8 cellular contexts compared by ENCODE assay signal in the genomic region with DNA sequence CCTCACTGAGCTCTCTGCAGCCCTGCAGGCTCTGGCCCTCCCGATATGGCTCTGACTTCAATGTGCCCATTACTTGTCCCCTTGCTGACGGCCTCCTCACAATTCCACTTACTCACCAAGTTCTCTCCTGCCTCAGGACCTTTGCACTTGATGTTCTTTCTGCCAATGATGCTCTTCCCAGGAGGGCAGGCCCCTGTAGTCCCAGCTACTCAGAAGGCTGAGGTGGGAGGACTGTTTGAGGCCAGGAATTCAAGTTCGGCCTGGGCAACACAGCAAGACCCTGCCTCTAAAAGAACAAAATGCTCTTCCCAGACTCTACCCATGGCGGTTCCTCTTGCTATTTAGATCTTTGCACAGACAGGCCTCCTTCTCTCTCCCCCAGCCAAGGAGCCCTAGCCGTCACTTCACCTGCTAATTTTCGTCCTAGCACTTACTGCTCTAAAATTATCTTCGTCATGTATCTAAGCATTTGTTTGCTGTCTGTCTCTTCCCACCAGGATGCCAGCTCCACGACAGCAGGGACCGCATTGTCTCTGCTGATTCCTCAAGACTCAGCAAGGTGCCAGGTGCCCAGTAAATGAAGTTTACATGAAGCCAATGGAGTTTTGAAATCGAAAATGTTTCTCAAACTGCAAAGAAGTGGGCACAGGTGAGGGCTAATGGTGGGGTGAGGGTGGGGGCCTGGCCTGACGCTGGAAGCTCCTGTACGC. TPM values are rescaled to one million over a fixed set of nuclear protein-coding genes. Genes with fewer than 3 reads are reported as not detected.
DNase-seq lines count a peak whose midpoint lies in the region; ATAC-seq and TF ChIP-seq lines count a peak whose summit lies in the region.

No MANE protein-coding gene starts in this region.

- peak overlapping the region; percentile 58 for H3K4me3 ChIP-seq in GM12864 (ENCODE audit: low read depth, low read length)
- H3K4me3 ChIP-seq in esophagus (ENCODE audit: low read depth in 1 of 2, low read length in 2 of 2): peak overlapping the region in 1 of 2 donors; percentile 71
- H3K4me3 ChIP-seq in rectal smooth muscle tissue (ENCODE audit: low read length): peak overlapping the region; percentile 55

- WGBS in esophagus, 2 donors: 48 to 54% methylated on average over 11 to 12 of the region's 12 CpGs

- no peak overlapping the region for H3K9ac ChIP-seq in rectal smooth muscle tissue (ENCODE audit: low read length)

- H3K9me3 ChIP-seq in esophagus (ENCODE audit: control insufficient read depth in 2 of 2, insufficient read depth in 1 of 2, low read depth in 1 of 2, low read length in 1 of 2): no peaks in the 10 kb centered on the region

- CTCF ChIA-PET in RWPE1 (lab: Yijun Ruan, JAX): interaction anchor here (0.5 to 2.4 kb wide), 14 partner anchors 8 to 181 kb away, joined by 3 to 8 read pairs (median 3); no protein-coding TSS in a partner anchor

- H3K27me3 ChIP-seq in esophagus (ENCODE audit: control insufficient read depth in 1 of 2, insufficient read depth in 2 of 2, low read length in 2 of 2): no peaks in the 10 kb centered on the region
- no peaks in the 10 kb centered on the region for H3K27me3 ChIP-seq in rectal smooth muscle tissue (ENCODE audit: control insufficient read depth, insufficient read depth, low read length)

- DNase-seq in GM12864 (ENCODE audit: low read depth): no peak
- no peak for DNase-seq in RWPE1 (ENCODE audit: low spot score)
- DNase-seq in midbrain (lab: John Stamatoyannopoulos, UW): no peak
- no peak for DNase-seq in HCEC 1CT
- no peak for DNase-seq in ACHN

- TF ChIP-seq CTCF in GM12864 (IDR thresholded peaks at IDR 0.05; ENCODE audit: low read depth, low read length, missing control alignments) (no peak), RWPE1 (conservative IDR thresholded peaks at IDR 0.05; ENCODE audit: low read depth) (no peak)

- in situ Hi-C loops in ACHN (cut with HindIII; ENCODE audit: low pct_ligation_motif_present, low pct_unique_long_range_greater_than_20kb, low sequenced_read_pairs): no loop called here

- POLR2A ChIA-PET in RWPE1 (lab: Yijun Ruan, JAX; ENCODE audit: low non-redundant PET): no interaction called here

- no peak for ATAC-seq in GM18502 (IDR thresholded peaks at IDR 0.05; ENCODE audit: poor library complexity, unreplicated experiment)

- H3K36me3 ChIP-seq in esophagus (ENCODE audit: control insufficient read depth in 2 of 2, insufficient read depth in 2 of 2, low read length in 1 of 2) (no peaks in the 10 kb centered on the region), rectal smooth muscle tissue (ENCODE audit: control insufficient read depth, insufficient read depth, low read length) (no peaks in the 10 kb centered on the region)

- H3K27ac ChIP-seq in RWPE1: peak overlapping the region; percentile 91
- H3K27ac ChIP-seq in esophagus (ENCODE audit: low read depth in 2 of 2, low read length in 1 of 2): peak overlapping the region; percentile 11 to 92
- H3K27ac ChIP-seq in rectal smooth muscle tissue (ENCODE audit: low read depth, low read length): peak overlapping the region; percentile 94

- H3K4me1 ChIP-seq in esophagus (ENCODE audit: control insufficient read depth in 2 of 2, insufficient read depth in 2 of 2, low read length in 1 of 2) (peaks cover 0 to 13% of the 10 kb centered on the region in 2 donors), rectal smooth muscle tissue (ENCODE audit: control insufficient read depth, insufficient read depth, low read length) (peaks cover 17% of the 10 kb centered on the region)

RNA-seq across cellular contexts. Expression of gene RAI1, which starts 0.6 kb away (rescaled TPM):
- polyA plus RNA-seq in esophagus: 10 to 100 TPM; 10.7 to 14.4 TPM
